8 cellular contexts compared by ENCODE assay signal in the genomic region with DNA sequence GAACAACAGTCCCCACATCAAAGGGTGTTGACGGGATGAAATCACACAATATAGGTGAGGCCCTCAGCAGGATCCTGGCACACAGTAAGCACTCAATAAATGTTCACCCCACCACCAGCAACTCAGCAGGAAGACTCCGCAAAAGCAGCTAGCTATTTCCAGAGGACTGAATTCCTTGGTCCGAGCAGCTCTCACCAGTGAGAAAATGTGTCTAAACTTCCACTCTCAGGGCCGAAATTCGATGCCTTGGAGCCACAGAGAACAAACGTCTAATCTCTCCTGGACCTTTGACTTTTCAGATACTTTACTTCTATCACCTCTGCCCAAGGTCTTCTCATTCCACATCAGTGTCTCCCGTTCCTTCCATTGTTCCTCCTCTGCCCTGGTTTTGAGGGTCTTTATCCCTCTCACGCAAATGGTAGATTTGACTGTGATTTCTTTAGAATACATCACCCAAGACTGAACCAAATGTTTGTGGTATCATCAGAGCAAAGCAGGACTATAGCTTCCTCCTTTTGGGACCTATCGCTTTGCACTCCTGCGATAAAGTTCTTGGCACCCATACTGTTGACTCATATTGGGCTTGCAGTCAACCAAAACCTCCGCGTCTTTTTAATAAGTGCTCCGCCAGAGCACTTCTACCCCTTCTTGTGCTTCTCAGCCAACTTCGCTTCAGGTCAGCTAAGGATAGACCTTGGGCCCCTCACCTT. TPM values are rescaled to one million over a fixed set of nuclear protein-coding genes. Genes with fewer than 3 reads are reported as not detected.
DNase-seq lines count a peak whose midpoint lies in the region; ATAC-seq and TF ChIP-seq lines count a peak whose summit lies in the region.

No MANE protein-coding gene starts in this region.

- H3K4me3 ChIP-seq in GM08714 (ENCODE audit: low read length) (peak overlapping the region; percentile 62; the same call in 1 of the 2 replicates), cardiac fibroblast (replicated peaks in 1 of 2; ENCODE audit: low read depth in 2 of 2, low read length in 2 of 2) (no peak overlapping the region)

- H3K36me3 Mint-ChIP-seq in natural killer cell, result no peaks in the 10 kb centered on the region

- H3K27ac Mint-ChIP-seq in natural killer cell, result peak overlapping the region; percentile 82 to 99

- peaks cover 31 to 43% of the 10 kb centered on the region in 2 donors for H3K4me1 Mint-ChIP-seq in natural killer cell

- intact Hi-C loops in natural killer cell (cut with micrococcal nuclease), result loop anchor here (2.0 kb wide), 1 partner anchor 275 kb away; the partner anchor contains the start of gene CNNM2

- no peaks in the 10 kb centered on the region for H3K27me3 Mint-ChIP-seq in natural killer cell (ENCODE audit: low read depth in 2 of 2)

- no peak for TF ChIP-seq CTCF in cardiac fibroblast (IDR thresholded peaks at IDR 0.05; ENCODE audit: low read depth, low read length)
- TF ChIP-seq CTCF in natural killer cell (IDR thresholded peaks at IDR 0.05), result no peak

- DNase-seq in LoVo (ENCODE audit: low spot score) (peak; percentile 41), cardiac fibroblast (ENCODE audit: low read depth in 2 of 2) (peak; percentile 40 to 83), natural killer cell (no peak), NCI-H748 treated with DMSO at 0.1 percent for 48 hours (lab: John Stamatoyannopoulos, UW) (no peak), ureter (ENCODE audit: low spot score) (no peak)

- no peaks in the 10 kb centered on the region for H3K9me3 Mint-ChIP-seq in natural killer cell

- ATAC-seq in natural killer cell (no peak), HG02571 (IDR thresholded peaks at IDR 0.05; ENCODE audit: unreplicated experiment) (no peak), HG03565 (IDR thresholded peaks at IDR 0.05; ENCODE audit: unreplicated experiment) (no peak)

- H3K4me3 Mint-ChIP-seq in natural killer cell, result peak overlapping the region; percentile 100

RNA-seq across cellular contexts. Expression of gene NT5C2, which starts 0.9 kb away (rescaled TPM):
- total RNA-seq in natural killer cell, result 100 to 1,000 TPM in 1 of 3 donors, 10 to 100 TPM in 2; 84.4 to 110 (median 89.4) TPM
- total RNA-seq in ureter, result 172 TPM

RNA-seq across cellular contexts. Expression of gene RPEL1, which starts 51.7 kb away (rescaled TPM):
- total RNA-seq in natural killer cell, result not detected
- total RNA-seq in ureter, result not detected

Comparison
In these comparisons a context has a peak if more than half of its experiments do, and no peak if none do; other contexts are left out.
1. DNase-seq: peak in LoVo (single experiment) and cardiac fibroblast (2 of 2); none in natural killer cell (single experiment), NCI-H748 treated with DMSO at 0.1 percent for 48 hours (single experiment) and ureter (single experiment).